In genomic region chr9:35690447-35691324, GRCh38 we compare ENCODE assay signal across 8 cellular contexts. TPM values are rescaled to one million over a fixed set of nuclear protein-coding genes. Genes with fewer than 3 reads are reported as not detected.
DNase-seq lines count a peak whose midpoint lies in the region; TF ChIP-seq lines count a peak whose summit lies in the region.

No MANE protein-coding gene starts in this region.

- H3K36me3 ChIP-seq in KOPT-K1 (ENCODE audit: insufficient read depth, low read length) (peaks cover 2% of the 10 kb centered on the region; the same call in 1 of the 2 replicates), colonic mucosa (no peaks in the 10 kb centered on the region), kidney epithelial cell (ENCODE audit: control insufficient read depth, insufficient read depth, low read length) (no peaks in the 10 kb centered on the region), spleen (peaks cover 0 to 5% (median 2%) of the 10 kb centered on the region in 6 donors)

- peak overlapping the region; percentile 73 to 78 for H3K9ac ChIP-seq in colonic mucosa (ENCODE audit: low read depth in 2 of 2, low read length in 2 of 2)

- WGBS in spleen, 5 donors: 1 to 3% (median 2%) methylated on average over 51 to 73 of the region's 73 CpGs

- peak overlapping the region; percentile 55 for H3K4me3 ChIP-seq in colonic mucosa
- H3K4me3 ChIP-seq in kidney epithelial cell (ENCODE audit: low read depth, low read length): peak overlapping the region; percentile 47
- H3K4me3 ChIP-seq in spleen: peak overlapping the region; percentile 55 to 83 (median 69)

- H3K9me3 ChIP-seq in KOPT-K1 (ENCODE audit: insufficient read depth, low read length, poor library complexity, severe bottlenecking): no peaks in the 10 kb centered on the region
- H3K9me3 ChIP-seq in colonic mucosa: no peaks in the 10 kb centered on the region
- H3K9me3 ChIP-seq in spleen: no peaks in the 10 kb centered on the region

- TF ChIP-seq CTCF in VCaP (conservative IDR thresholded peaks at IDR 0.05): no peak
- no peak for TF ChIP-seq CTCF in colonic mucosa (IDR thresholded peaks at IDR 0.05)
- no peak for TF ChIP-seq CTCF in kidney epithelial cell (IDR thresholded peaks at IDR 0.05; ENCODE audit: insufficient read depth, low read length, poor library complexity, severe bottlenecking)
- TF ChIP-seq CTCF in spleen (IDR thresholded peaks at IDR 0.05 in 8 of 11, conservative IDR thresholded peaks at IDR 0.05 in 3 of 11): no peak

- TF ChIP-seq POLR2A in spleen (IDR thresholded peaks at IDR 0.05): no peak

- DNase-seq in DMS79 treated with DMSO at 0.1 percent for 48 hours (lab: John Stamatoyannopoulos, UW): peak; percentile 36
- DNase-seq in colonic mucosa: peak; percentile 73
- no peak for DNase-seq in kidney epithelial cell (ENCODE audit: low read depth)
- peak; percentile 86 for DNase-seq in spleen
- DNase-seq in NK-92 (lab: John Stamatoyannopoulos, UW; ENCODE audit: unreplicated experiment): no peak
- DNase-seq in occipital lobe (lab: John Stamatoyannopoulos, UW): no peak

- no peaks in the 10 kb centered on the region for H3K4me1 ChIP-seq in colonic mucosa
- peaks cover 0 to 65% (median 22%) of the 10 kb centered on the region in 6 donors for H3K4me1 ChIP-seq in spleen

- H3K27me3 ChIP-seq in colonic mucosa: no peaks in the 10 kb centered on the region
- H3K27me3 ChIP-seq in kidney epithelial cell (ENCODE audit: control insufficient read depth, insufficient read depth, low read length): no peaks in the 10 kb centered on the region
- H3K27me3 ChIP-seq in spleen (replicated peaks in 1 of 7): peaks cover 0 to 7% (median 0%) of the 10 kb centered on the region in 7 donors

- intact Hi-C loops in colonic mucosa (cut with DNase I): no loop called here
- intact Hi-C loops in spleen (cut with DNase I; ENCODE audit: low total_unique reads): no loop called here

- H3K27ac ChIP-seq in KOPT-K1 (ENCODE audit: low read depth, low read length, poor library complexity, severe bottlenecking) (peak overlapping the region; percentile 66), VCaP (peak overlapping the region; percentile 86), colonic mucosa (peak overlapping the region; percentile 82), spleen (peak overlapping the region; percentile 48 to 90 (median 86))

RNA-seq across cellular contexts. Expression of gene TPM2, which starts 1.0 kb away (rescaled TPM):
- total RNA-seq in colonic mucosa: 100 to 1,000 TPM in 1 of 2 donors, 10 to 100 TPM in 1; 29.8 to 321 TPM
- total RNA-seq in kidney epithelial cell: 68.9 and 77.1 TPM in 2 replicates
- total RNA-seq in spleen: 100 to 1,000 TPM in 2 of 7 donors, 10 to 100 TPM in 5; 43.1 to 231 (median 79.2) TPM
- polyA plus RNA-seq in spleen: 100 to 1,000 TPM; 148 to 237 (median 190) TPM
- total RNA-seq in occipital lobe: 18.1 TPM

RNA-seq across cellular contexts. Expression of gene CA9, which starts 17.0 kb away (rescaled TPM):
- 1 to 10 TPM; 1.8 to 5.9 TPM for total RNA-seq in colonic mucosa
- total RNA-seq in kidney epithelial cell: 0.04 and 0.27 TPM in 2 replicates
- not detected for total RNA-seq in spleen
- polyA plus RNA-seq in spleen: under 1 TPM in 2 of 3 donors, not detected in 1; 0.26 to 0.30 TPM
- total RNA-seq in occipital lobe: 0.78 TPM

RNA-seq across cellular contexts. Expression of gene ARHGEF39, which starts 25.7 kb away (rescaled TPM):
- total RNA-seq in colonic mucosa (10 to 100 TPM in 1 of 2 donors, 1 to 10 TPM in 1; 7.3 to 34.0 TPM), kidney epithelial cell (0.62 and 1.2 TPM in 2 replicates), spleen (1 to 10 TPM in 6 of 7 donors, under 1 TPM in 1; 0.95 to 2.8 (median 1.4) TPM), occipital lobe (0.94 TPM)
- 1 to 10 TPM in 2 of 3 donors, under 1 TPM in 1; 0.89 to 2.9 (median 1.1) TPM for polyA plus RNA-seq in spleen

RNA-seq across cellular contexts. Expression of gene CCDC107, which starts 32.6 kb away (rescaled TPM):
- total RNA-seq in colonic mucosa (10 to 100 TPM; 19.4 to 38.3 TPM), kidney epithelial cell (14.0 and 21.1 TPM in 2 replicates), spleen (10 to 100 TPM; 14.4 to 24.2 (median 20.8) TPM), occipital lobe (10.5 TPM)
- 10 to 100 TPM; 35.3 to 46.9 (median 37.0) TPM for polyA plus RNA-seq in spleen

RNA-seq across cellular contexts. Expression of gene RMRP, which starts 32.9 kb away (rescaled TPM):
- total RNA-seq in colonic mucosa: over 10,000 TPM; 17,917 to 26,785 TPM
- 1,522 and 7,636 TPM in 2 replicates for total RNA-seq in kidney epithelial cell
- total RNA-seq in spleen: over 10,000 TPM in 5 of 7 donors, 1,000 to 10,000 TPM in 2; 5,541 to 28,996 (median 23,209) TPM
- 100 to 1,000 TPM in 1 of 3 donors, 10 to 100 TPM in 1, not detected in 1; 42.1 to 285 TPM for polyA plus RNA-seq in spleen
- 159,856 TPM for total RNA-seq in occipital lobe

Comparison
In these comparisons a context has a peak if more than half of its experiments do, and no peak if none do; other contexts are left out.
1. DNase-seq: peak in DMS79 treated with DMSO at 0.1 percent for 48 hours (single experiment), colonic mucosa (single experiment) and spleen (single experiment); none in kidney epithelial cell (single experiment), NK-92 (single experiment) and occipital lobe (single experiment).
2. Peak in every context shown above with its lines, with median percentiles within 50 percentile points of each other: H3K27ac ChIP-seq and H3K4me3 ChIP-seq.